8 cellular contexts compared by ENCODE assay signal in the genomic region with DNA sequence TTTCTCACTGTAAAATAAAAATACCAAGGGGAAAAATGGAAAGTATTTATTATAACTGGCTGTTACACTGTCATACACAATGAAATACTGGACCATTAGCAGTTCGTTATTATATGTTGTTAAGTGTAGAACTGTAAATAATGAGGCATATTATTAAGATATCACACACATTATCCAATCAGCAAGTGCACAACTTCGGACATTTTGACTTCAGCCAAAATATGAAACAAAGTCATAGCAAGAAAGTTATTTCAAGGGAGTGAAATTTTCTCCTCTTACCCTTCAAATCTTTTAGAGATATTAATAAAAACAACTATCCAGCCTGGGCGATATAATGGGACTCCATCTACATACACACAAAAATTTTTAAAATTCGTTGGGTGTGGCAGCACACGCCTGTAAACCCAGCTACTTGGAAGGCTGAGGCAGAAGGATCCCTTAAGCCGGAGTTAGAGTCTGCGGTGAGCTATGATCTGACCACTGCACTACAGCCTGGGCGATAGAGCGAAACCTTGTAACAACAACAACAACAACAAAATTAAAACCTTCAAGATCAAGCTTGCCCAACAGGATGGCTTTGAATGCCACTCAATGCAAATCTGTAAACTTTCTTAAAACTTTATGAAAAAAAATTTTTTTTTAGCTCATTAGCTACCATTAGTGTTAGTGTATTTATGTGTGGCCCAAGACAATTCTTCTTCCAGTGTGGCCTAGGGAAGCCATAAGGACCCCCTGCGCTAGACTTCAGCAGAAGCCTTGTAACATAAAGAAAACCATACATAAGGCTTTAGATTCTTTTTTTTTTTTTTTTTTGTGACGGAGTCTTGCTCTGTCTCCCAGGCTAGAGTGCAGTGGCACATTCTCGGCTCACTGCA. TPM values are rescaled to one million over a fixed set of nuclear protein-coding genes. Genes with fewer than 3 reads are reported as not detected.
DNase-seq lines count a peak whose midpoint lies in the region; ATAC-seq and TF ChIP-seq lines count a peak whose summit lies in the region.

No MANE protein-coding gene starts in this region.

- no peak for DNase-seq in activated CD8-positive, alpha-beta T cell treated with anti-CD3 and anti-CD28 coated beads for 36 hours
- DNase-seq in left lung (no peak), vagina (ENCODE audit: extremely low spot score in 2 of 2) (no peak), NCI-H2029 (lab: John Stamatoyannopoulos, UW) (no peak), medulla oblongata (ENCODE audit: extremely low spot score) (no peak), OCI-M2 (lab: John Stamatoyannopoulos, UW; ENCODE audit: unreplicated experiment) (no peak)

- TF ChIP-seq CTCF in C4-2B (conservative IDR thresholded peaks at IDR 0.05) (no peak), left lung (IDR thresholded peaks at IDR 0.05) (no peak), vagina (IDR thresholded peaks at IDR 0.05) (no peak)
- no peak for TF ChIP-seq CTCF in activated CD8-positive, alpha-beta T cell treated with anti-CD3 and anti-CD28 coated beads for 36 hours (IDR thresholded peaks at IDR 0.05)

- peaks cover 50% of the 10 kb centered on the region for H3K36me3 Mint-ChIP-seq in activated CD8-positive, alpha-beta T cell treated with anti-CD3 and anti-CD28 coated beads for 36 hours (ENCODE audit: low read depth)

- TF ChIP-seq POLR2A in vagina (IDR thresholded peaks at IDR 0.05): no peak

- H3K4me1 ChIP-seq in left lung (peaks cover 11 to 37% of the 10 kb centered on the region in 2 donors), vagina (peaks cover 12% of the 10 kb centered on the region)

- H3K27ac Mint-ChIP-seq in activated CD8-positive, alpha-beta T cell treated with anti-CD3 and anti-CD28 coated beads for 36 hours: peak overlapping the region; percentile 98

- no peaks in the 10 kb centered on the region for H3K27me3 ChIP-seq in left lung
- H3K27me3 ChIP-seq in vagina: no peaks in the 10 kb centered on the region

- H3K9me3 ChIP-seq in left lung (no peaks in the 10 kb centered on the region), vagina (no peaks in the 10 kb centered on the region)

- intact Hi-C loops in activated CD8-positive, alpha-beta T cell treated with anti-CD3 and anti-CD28 coated beads for 36 hours (cut with micrococcal nuclease): no loop called here
- intact Hi-C loops in left lung (cut with DNase I) (no loop called here), vagina (cut with DNase I) (loop anchor here (2.0 kb wide), 1 partner anchor 41 kb away; a partner anchor contains a TSS)

- H3K27ac ChIP-seq in C4-2B (peak overlapping the region; percentile 84), left lung (peak overlapping the region; percentile 96 to 98), vagina (peak overlapping the region; percentile 95)

- H3K4me3 Mint-ChIP-seq in activated CD8-positive, alpha-beta T cell treated with anti-CD3 and anti-CD28 coated beads for 36 hours: peak overlapping the region; percentile 88

- H3K4me3 ChIP-seq in left lung: peak overlapping the region; percentile 75
- peak overlapping the region; percentile 70 to 86 for H3K4me3 ChIP-seq in vagina

- H3K9me3 Mint-ChIP-seq in activated CD8-positive, alpha-beta T cell treated with anti-CD3 and anti-CD28 coated beads for 36 hours: peaks cover 3% of the 10 kb centered on the region

- no peaks in the 10 kb centered on the region for H3K27me3 Mint-ChIP-seq in activated CD8-positive, alpha-beta T cell treated with anti-CD3 and anti-CD28 coated beads for 36 hours

- peaks cover 50% of the 10 kb centered on the region for H3K4me1 Mint-ChIP-seq in activated CD8-positive, alpha-beta T cell treated with anti-CD3 and anti-CD28 coated beads for 36 hours (ENCODE audit: low read depth)

- ATAC-seq in HG02885 (IDR thresholded peaks at IDR 0.05; ENCODE audit: poor library complexity, unreplicated experiment): peak; percentile 18
- ATAC-seq in activated CD8-positive, alpha-beta T cell treated with anti-CD3 and anti-CD28 coated beads for 36 hours: no peak
- ATAC-seq in left lung: no peak

- H3K36me3 ChIP-seq in left lung (no peaks in the 10 kb centered on the region), vagina (no peaks in the 10 kb centered on the region)

- CTCF ChIA-PET in activated CD8-positive, alpha-beta T cell treated with anti-CD3 and anti-CD28 coated beads for 36 hours (lab: Charles Lee): interaction anchor here (1.0 to 1.3 kb wide), 3 partner anchors 31 to 276 kb away, joined by 3 to 4 read pairs (median 3); no protein-coding TSS in a partner anchor

- POLR2A ChIA-PET in activated CD8-positive, alpha-beta T cell treated with anti-CD3 and anti-CD28 coated beads for 36 hours (lab: Charles Lee): interaction anchor here (1.2 to 4.8 kb wide), 7 partner anchors 9 to 285 kb away, joined by 3 to 100 read pairs (median 6); a partner anchor contains a TSS

RNA-seq across cellular contexts. Expression of a gene that starts 1.3 kb away (rescaled TPM):
- 10 to 100 TPM; 31.1 to 32.3 TPM for total RNA-seq in activated CD8-positive, alpha-beta T cell treated with anti-CD3 and anti-CD28 coated beads for 36 hours
- 10 to 100 TPM; 30.6 to 38.6 TPM for total RNA-seq in left lung
- total RNA-seq in vagina: 11.3 TPM

RNA-seq across cellular contexts. Expression of a gene that starts 40.2 kb away (rescaled TPM):
- total RNA-seq in activated CD8-positive, alpha-beta T cell treated with anti-CD3 and anti-CD28 coated beads for 36 hours: 100 to 1,000 TPM; 410 to 427 TPM
- total RNA-seq in left lung (100 to 1,000 TPM; 241 to 313 TPM), vagina (347 TPM)
